ENCODE assay signal across 10 cellular contexts in the genomic region with DNA sequence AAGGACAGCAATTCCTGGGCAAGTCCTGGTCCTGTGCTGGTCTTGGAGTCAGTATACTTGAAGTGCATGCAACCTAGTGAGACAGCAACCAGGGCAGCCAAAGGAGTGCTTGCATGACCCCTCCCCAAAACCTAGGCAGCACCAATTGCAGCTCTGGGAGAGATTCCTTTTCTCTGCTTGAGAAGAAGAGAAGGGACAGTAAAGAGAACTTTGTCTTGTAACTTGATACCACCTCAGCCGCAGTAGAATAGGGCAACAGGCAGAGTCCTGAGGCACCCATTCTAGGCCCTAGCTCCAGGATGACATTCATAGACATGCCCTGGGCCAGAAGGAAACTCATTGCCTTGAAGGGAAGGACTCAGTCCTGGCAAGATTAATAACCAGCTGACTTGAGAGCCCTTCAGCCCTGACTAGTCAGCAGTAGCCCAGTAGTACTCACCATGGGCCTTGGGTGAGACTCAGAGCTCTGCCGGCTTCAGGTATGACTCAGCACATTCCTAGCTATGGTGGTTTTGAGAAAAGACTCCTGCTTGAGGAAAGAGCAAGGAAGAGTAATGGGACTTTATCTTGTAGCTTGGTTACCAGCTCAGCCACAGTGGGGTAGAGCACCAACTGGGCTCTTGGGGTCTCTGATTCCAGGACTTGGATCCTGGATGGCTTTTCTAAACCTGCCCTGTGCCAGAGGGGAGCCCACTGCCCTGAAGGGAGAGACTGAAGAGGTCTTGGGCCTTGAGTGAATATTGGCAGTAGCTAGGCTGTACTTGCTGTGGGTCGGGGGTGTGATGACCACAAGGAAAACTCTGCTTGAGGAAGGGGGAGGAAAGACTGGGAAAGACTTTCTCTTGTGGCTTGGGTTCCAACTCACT. TPM values are rescaled to one million over a fixed set of nuclear protein-coding genes. Genes with fewer than 3 reads are reported as not detected.
DNase-seq lines count a peak whose midpoint lies in the region; ATAC-seq, FAIRE-seq and TF ChIP-seq lines count a peak whose summit lies in the region.
"Had no signal": no experiment of that assay in that cellular context is flagged by ENCODE, and none has a peak within 500 bp of the region (broad histone marks: within the 10 kb centered on the region; RNA-seq: fewer than 3 reads in every experiment).

No MANE protein-coding gene starts in this region.

- FAIRE-seq in urothelium cell line (lab: Jason Lieb, UNC) (peak; percentile 42), GM12891 (lab: Jason Lieb, UNC) (no peak)

- H3K4me3 ChIP-seq in foreskin fibroblast (ENCODE audit: low read depth in 1 of 2, low read length in 2 of 2), result no peak overlapping the region

- DNase-seq in NCI-H510A treated with DMSO at 0.1 percent for 48 hours (lab: John Stamatoyannopoulos, UW) (peak; percentile 50), NCI-H510A (lab: John Stamatoyannopoulos, UW) (no peak), RPMI7951 (ENCODE audit: low read depth) (peak; percentile 75), foreskin fibroblast (peak; percentile 58 to 70), urothelium cell line (ENCODE audit: low spot score) (peak; percentile 68), omental fat pad (ENCODE audit: low spot score) (no peak), NCI-H146 treated with DMSO at 0.1 percent for 48 hours (lab: John Stamatoyannopoulos, UW; ENCODE audit: unreplicated experiment) (no peak), GM12891 (ENCODE audit: insufficient read length, low spot score) (no peak)
- DNase-seq: activated CD4-positive, CD25-positive, alpha-beta regulatory T cell; Karpas-422 had no signal

- no peak for TF ChIP-seq CTCF in foreskin fibroblast (IDR thresholded peaks at IDR 0.05; ENCODE audit: low read depth, low read length)
- TF ChIP-seq CTCF in omental fat pad (IDR thresholded peaks at IDR 0.05), result no peak

- ATAC-seq in omental fat pad (ENCODE audit: low FRiP score), result no peak

- no peak for TF ChIP-seq POLR2A in GM12891 (IDR thresholded peaks at IDR 0.05; ENCODE audit: low read depth, low read length)

TF ChIP-seq in GM12891, 5 proteins besides CTCF, POLR2A, EP300 and RAD21:
- TF ChIP-seq POLR2AphosphoS5 (IDR thresholded peaks at IDR 0.05; ENCODE audit: low read depth, low read length), result no peak
- no peak for TF ChIP-seq PAX5 (IDR thresholded peaks at IDR 0.05; ENCODE audit: insufficient read depth, low read length, severe bottlenecking)
- no peak for TF ChIP-seq SPI1 (IDR thresholded peaks at IDR 0.05; ENCODE audit: low read depth, low read length)
- TF ChIP-seq POU2F2 (IDR thresholded peaks at IDR 0.05; ENCODE audit: low read depth, low read length), result no peak
- no peak for TF ChIP-seq TAF1 (IDR thresholded peaks at IDR 0.05; ENCODE audit: low read depth, low read length)

RNA-seq across cellular contexts. Expression of a gene that starts 51.7 kb away (rescaled TPM):
- total RNA-seq in RPMI7951 (2014; rRNA removed; shearing (Covaris generic)), result 34.7 and 53.2 TPM in 2 replicates
- 10 to 100 TPM; 37.0 to 59.4 (median 43.9) TPM for total RNA-seq in omental fat pad
- polyA plus RNA-seq in GM12891 (2012; ENCODE audit: low read depth, missing spikeins), result 197 TPM

Comparison
In these comparisons a context has a peak if more than half of its experiments do, and no peak if none do; other contexts are left out.
1. DNase-seq: peak in NCI-H510A treated with DMSO at 0.1 percent for 48 hours (single experiment), RPMI7951 (single experiment), foreskin fibroblast (2 of 2) and urothelium cell line (single experiment); none in NCI-H510A (single experiment), omental fat pad (single experiment), NCI-H146 treated with DMSO at 0.1 percent for 48 hours (single experiment) and GM12891 (single experiment).